Comparison of ENCODE assay signal across 10 cellular contexts in genomic region chr19:4868286-4868834, GRCh38. TPM values are rescaled to one million over a fixed set of nuclear protein-coding genes. Genes with fewer than 3 reads are reported as not detected.
DNase-seq lines count a peak whose midpoint lies in the region; ATAC-seq, FAIRE-seq and TF ChIP-seq lines count a peak whose summit lies in the region.
"Had no signal": no experiment of that assay in that cellular context is flagged by ENCODE, and none has a peak within 500 bp of the region (broad histone marks: within the 10 kb centered on the region; RNA-seq: fewer than 3 reads in every experiment).

No MANE protein-coding gene starts in this region.

- H3K27ac ChIP-seq in VCaP, result peak overlapping the region; percentile 60; the same call in 1 of the 2 replicates

- H3K9me3 Mint-ChIP-seq in T-helper 1 cell treated with Interleukin-12 subunit alpha and Interleukin-12 subunit beta and Interleukin-4 antibody, amounts not matched to agents 30 μg/mL and 1 μg/mL, for 36 hours, result no peaks in the 10 kb centered on the region
- H3K9me3 Mint-ChIP-seq in glutamatergic neuron (ENCODE audit: unreplicated experiment), result peaks cover 2% of the 10 kb centered on the region
- no peaks in the 10 kb centered on the region for H3K9me3 Mint-ChIP-seq in stimulated activated naive B cell treated with anti-CD40 and anti-IgM and Interleukin-4, amounts not matched to agents 10 μg/mL and 1 μg/mL and 100 μg/mL, for 72 hours

- no peak for TF ChIP-seq CTCF in VCaP (conservative IDR thresholded peaks at IDR 0.05)
- TF ChIP-seq CTCF in glutamatergic neuron (IDR thresholded peaks at IDR 0.05; ENCODE audit: partially characterized antibody, unreplicated experiment), result no peak

- ATAC-seq in stimulated activated naive B cell treated with anti-CD40 and anti-IgM and Interleukin-4, amounts not matched to agents 10 μg/mL and 1 μg/mL and 100 μg/mL, for 72 hours (replicated peaks), result no peak
- no peak for ATAC-seq in GM21528 (IDR thresholded peaks at IDR 0.05; ENCODE audit: low FRiP score, unreplicated experiment)

- peaks cover 4% of the 10 kb centered on the region for H3K27me3 Mint-ChIP-seq in T-helper 1 cell treated with Interleukin-12 subunit alpha and Interleukin-12 subunit beta and Interleukin-4 antibody, amounts not matched to agents 30 μg/mL and 1 μg/mL, for 36 hours (ENCODE audit: low read depth)
- H3K27me3 Mint-ChIP-seq in glutamatergic neuron (ENCODE audit: unreplicated experiment), result no peaks in the 10 kb centered on the region
- H3K27me3 Mint-ChIP-seq in stimulated activated naive B cell treated with anti-CD40 and anti-IgM and Interleukin-4, amounts not matched to agents 10 μg/mL and 1 μg/mL and 100 μg/mL, for 72 hours, result no peaks in the 10 kb centered on the region

- H3K4me3 Mint-ChIP-seq in T-helper 1 cell treated with Interleukin-12 subunit alpha and Interleukin-12 subunit beta and Interleukin-4 antibody, amounts not matched to agents 30 μg/mL and 1 μg/mL, for 36 hours, result peak overlapping the region; percentile 83
- H3K4me3 Mint-ChIP-seq in glutamatergic neuron (ENCODE audit: unreplicated experiment), result peak overlapping the region; percentile 67
- peak overlapping the region; percentile 85 to 89 for H3K4me3 Mint-ChIP-seq in stimulated activated naive B cell treated with anti-CD40 and anti-IgM and Interleukin-4, amounts not matched to agents 10 μg/mL and 1 μg/mL and 100 μg/mL, for 72 hours

- H3K36me3 Mint-ChIP-seq in T-helper 1 cell treated with Interleukin-12 subunit alpha and Interleukin-12 subunit beta and Interleukin-4 antibody, amounts not matched to agents 30 μg/mL and 1 μg/mL, for 36 hours (ENCODE audit: low read depth), result no peaks in the 10 kb centered on the region
- no peaks in the 10 kb centered on the region for H3K36me3 Mint-ChIP-seq in glutamatergic neuron (ENCODE audit: unreplicated experiment)
- H3K36me3 Mint-ChIP-seq in stimulated activated naive B cell treated with anti-CD40 and anti-IgM and Interleukin-4, amounts not matched to agents 10 μg/mL and 1 μg/mL and 100 μg/mL, for 72 hours, result peaks cover 0 to 11% of the 10 kb centered on the region in 2 donors

- no peak for FAIRE-seq in GM19239 (lab: Jason Lieb, UNC)

- H3K27ac Mint-ChIP-seq in T-helper 1 cell treated with Interleukin-12 subunit alpha and Interleukin-12 subunit beta and Interleukin-4 antibody, amounts not matched to agents 30 μg/mL and 1 μg/mL, for 36 hours, result peak overlapping the region; percentile 62
- H3K27ac Mint-ChIP-seq in glutamatergic neuron (ENCODE audit: unreplicated experiment), result no peak overlapping the region
- H3K27ac Mint-ChIP-seq in stimulated activated naive B cell treated with anti-CD40 and anti-IgM and Interleukin-4, amounts not matched to agents 10 μg/mL and 1 μg/mL and 100 μg/mL, for 72 hours, result peak overlapping the region; percentile 90

- DNase-seq in T-helper 1 cell (no peak), glutamatergic neuron (no peak), GM19239 (ENCODE audit: insufficient read length, low spot score) (no peak)
- DNase-seq in stimulated activated naive B cell treated with anti-CD40 and anti-IgM and Interleukin-4, amounts not matched to agents 10 μg/mL and 1 μg/mL and 100 μg/mL, for 72 hours, result no peak
- DNase-seq in stimulated activated CD4-positive, alpha-beta T cell treated with anti-CD3 and anti-CD28 coated beads, Interleukin-15, amount 100 ng/mL, for 24 hours, result no peak

- peaks cover 24% of the 10 kb centered on the region for H3K4me1 Mint-ChIP-seq in T-helper 1 cell treated with Interleukin-12 subunit alpha and Interleukin-12 subunit beta and Interleukin-4 antibody, amounts not matched to agents 30 μg/mL and 1 μg/mL, for 36 hours (ENCODE audit: low read depth)
- no peaks in the 10 kb centered on the region for H3K4me1 Mint-ChIP-seq in glutamatergic neuron (ENCODE audit: low read depth, unreplicated experiment)
- peaks cover 19 to 39% of the 10 kb centered on the region in 2 donors for H3K4me1 Mint-ChIP-seq in stimulated activated naive B cell treated with anti-CD40 and anti-IgM and Interleukin-4, amounts not matched to agents 10 μg/mL and 1 μg/mL and 100 μg/mL, for 72 hours

RNA-seq across cellular contexts. Expression of gene PLIN3, which starts 0.9 kb away (rescaled TPM):
- 6.8 TPM for total RNA-seq in glutamatergic neuron (ENCODE audit: unreplicated experiment)

RNA-seq across cellular contexts. Expression of gene ARRDC5, which starts 34.3 kb away (rescaled TPM):
- not detected for total RNA-seq in glutamatergic neuron (ENCODE audit: unreplicated experiment)
- total RNA-seq: A673, Right ventricle myocardium inferior had no signal

RNA-seq across cellular contexts. Expression of gene TICAM1, which starts 36.8 kb away (rescaled TPM):
- total RNA-seq in glutamatergic neuron (ENCODE audit: unreplicated experiment), result not detected

RNA-seq across cellular contexts. Expression of gene UHRF1, which starts 40.9 kb away (rescaled TPM):
- total RNA-seq in glutamatergic neuron (ENCODE audit: unreplicated experiment), result 10.4 TPM
